In genomic region chr1:24841593-24841992, GRCh38 we compare ENCODE assay signal across 30 cellular contexts.
"Had no signal": no experiment of that assay in that cellular context is flagged by ENCODE, and none has a peak within 500 bp of the region (broad histone marks: within the 10 kb centered on the region; RNA-seq: fewer than 3 reads in every experiment).

No MANE protein-coding gene starts in this region.

- H3K27ac ChIP-seq: adrenal gland, body of pancreas, brain microvascular endothelial cell, breast epithelium, VCaP had no signal

- H3K9me3 ChIP-seq: adrenal gland, body of pancreas, breast epithelium had no signal

- ATAC-seq: activated CD4-positive, alpha-beta T cell treated with anti-CD3 and anti-CD28 coated beads for 36 hours; activated CD8-positive, alpha-beta memory T cell treated with anti-CD3 and anti-CD28 coated beads, Interleukin-2, amount 10 ng/mL, durations not matched to agents 7 days and 5 days; activated CD8-positive, alpha-beta T cell treated with anti-CD3 and anti-CD28 coated beads, Interleukin-2, amount 10 ng/mL, durations not matched to agents 7 days and 5 days; activated naive CD8-positive, alpha-beta T cell treated with anti-CD3 and anti-CD28 coated beads, Interleukin-2, amount 50 U/mL, for 24 hours; body of pancreas; T-helper 17 cell had no signal

- H3K4me3 ChIP-seq: adrenal gland, body of pancreas, breast epithelium had no signal

- FAIRE-seq: astrocyte, TTC549 had no signal

- H3K27me3 ChIP-seq: adrenal gland, body of pancreas, brain microvascular endothelial cell, breast epithelium had no signal

- H3K4me1 ChIP-seq: adrenal gland, body of pancreas, breast epithelium had no signal

- H3K36me3 ChIP-seq: adrenal gland, breast epithelium had no signal

- DNase-seq: activated B cell treated with CpG ODN at 0.5 μM for 24 hours; activated CD4-positive, alpha-beta memory T cell treated with anti-CD3 and anti-CD28 coated beads, Interleukin-2, amount 10 ng/mL, durations not matched to agents 7 days and 5 days; activated CD4-positive, alpha-beta T cell treated with anti-CD3 and anti-CD28 coated beads for 1 hour; activated CD4-positive, alpha-beta T cell treated with anti-CD3 and anti-CD28 coated beads for 36 hours; activated CD4-positive, alpha-beta T cell treated with anti-CD3 and anti-CD28 coated beads for 48 hours; activated CD4-positive, alpha-beta T cell treated with anti-CD3 and anti-CD28 coated beads, Interleukin-2, amount 10 ng/mL, durations not matched to agents 7 days and 5 days; activated CD4-positive, alpha-beta T cell treated with anti-CD3 and anti-CD28 coated beads, Interleukin-2, amount 50 U/mL, for 48 hours; activated CD8-positive, alpha-beta memory T cell treated with anti-CD3 and anti-CD28 coated beads for 24 hours; activated CD8-positive, alpha-beta memory T cell treated with anti-CD3 and anti-CD28 coated beads, Interleukin-2, amount 10 ng/mL, durations not matched to agents 7 days and 5 days; activated CD8-positive, alpha-beta memory T cell treated with anti-CD3 and anti-CD28 coated beads, Interleukin-2, amount 50 U/mL, for 48 hours; activated effector memory CD4-positive, alpha-beta T cell treated with Interleukin-2 at 50 U/mL for 16 hours; activated gamma-delta T cell; activated naive CD4-positive, alpha-beta T cell treated with anti-CD3 and anti-CD28 coated beads, Interleukin-2, amount 10 ng/mL, durations not matched to agents 7 days and 5 days; activated naive CD4-positive, alpha-beta T cell treated with Interleukin-2 at 50 U/mL for 16 hours; activated naive CD8-positive, alpha-beta T cell treated with anti-CD3 and anti-CD28 coated beads, Interleukin-2, amount 10 ng/mL, durations not matched to agents 7 days and 5 days; activated naive CD8-positive, alpha-beta T cell treated with anti-CD3 and anti-CD28 coated beads, Interleukin-2, amount 50 U/mL, for 24 hours; activated T-cell treated with anti-CD3 and anti-CD28 coated beads, Interleukin-2, amount 50 U/mL, for 24 hours; activated T-cell treated with anti-CD3 and anti-CD28 coated beads, Interleukin-2, amount 50 U/mL, for 48 hours; adrenal gland; amniotic stem cell; aorta; body of pancreas; brain microvascular endothelial cell; central memory CD4-positive, alpha-beta T cell; T-helper 17 cell had no signal
